1 cellular context compared by ENCODE assay signal in the genomic region with DNA sequence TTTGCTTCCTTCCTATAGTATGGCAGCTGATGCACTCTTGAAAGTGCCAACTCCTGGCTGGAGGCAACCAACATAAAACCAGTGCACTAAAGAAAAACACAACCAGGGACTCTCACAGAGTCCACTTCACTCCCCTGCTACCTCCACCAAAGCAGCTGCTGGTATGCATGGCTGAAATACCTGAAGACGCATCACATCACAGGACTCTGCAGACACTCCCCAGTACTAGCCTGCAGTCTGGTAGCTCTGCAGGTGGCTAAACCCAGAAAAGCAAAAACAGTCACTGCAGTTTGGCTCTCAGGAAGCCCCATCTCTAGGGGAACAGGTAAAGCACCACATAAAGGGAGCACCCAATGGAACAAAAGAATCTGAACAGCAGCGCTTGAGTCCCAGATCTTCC.
TF ChIP-seq lines count a peak whose summit lies in the region.

No MANE protein-coding gene starts in this region.

TF ChIP-seq in H1, 55 proteins besides CTCF, POLR2A, EP300 and RAD21:
- TF ChIP-seq RNF2 (IDR thresholded peaks at IDR 0.05; ENCODE audit: borderline replicate concordance, low read depth, low read length, missing control alignments, poor library complexity, severe bottlenecking) (no peak), MAFK (IDR thresholded peaks at IDR 0.05; ENCODE audit: low read depth, low read length) (no peak), TEAD4 (IDR thresholded peaks at IDR 0.05; ENCODE audit: low read depth, low read length) (0 out of 2 replicates have a peak, but pooled peaks have one; percentile 53), CBX8 (IDR thresholded peaks at IDR 0.05; ENCODE audit: borderline replicate concordance, low read depth, low read length) (no peak)
